In genomic region chr1:21247892-21248715, GRCh38 we compare ENCODE assay signal across 10 cellular contexts.
"Had no signal": no experiment of that assay in that cellular context is flagged by ENCODE, and none has a peak within 500 bp of the region (broad histone marks: within the 10 kb centered on the region; RNA-seq: fewer than 3 reads in every experiment).

No MANE protein-coding gene starts in this region.

- H3K4me3 ChIP-seq: esophagus muscularis mucosa, skin epidermis, thyroid gland, vagina had no signal

- H3K9ac ChIP-seq: SK-N-SH had no signal

- H3K9me3 Mint-ChIP-seq: T-cell had no signal

- DNase-seq: activated CD4-positive, CD25-positive, alpha-beta regulatory T cell treated with anti-CD3 and anti-CD28 coated beads, Interleukin-2, amount 50 U/mL, for 72 hours; activated naive CD4-positive, alpha-beta T cell treated with anti-CD3 and anti-CD28 coated beads, Interleukin-2, amount 50 U/mL, for 16 hours; effector CD4-positive, alpha-beta T cell; SK-N-SH; T-cell; T-helper 9 cell; thyroid gland had no signal

- H3K4me3 Mint-ChIP-seq: T-cell had no signal

- H3K27ac ChIP-seq: esophagus muscularis mucosa, thyroid gland, vagina had no signal

- H3K27me3 ChIP-seq: esophagus muscularis mucosa, thyroid gland, vagina had no signal

- H3K9me3 ChIP-seq: esophagus muscularis mucosa, SK-N-SH, thyroid gland, vagina had no signal

- H3K27ac Mint-ChIP-seq: T-cell had no signal

- H3K4me2 ChIP-seq: SK-N-SH had no signal

- H3K27me3 Mint-ChIP-seq: T-cell had no signal

- ATAC-seq: T-cell had no signal

- H3K4me1 Mint-ChIP-seq: T-cell had no signal
